ENCODE assay signal across 37 cellular contexts in genomic region chr6:129828229-129828628, GRCh38. TPM values are rescaled to one million over a fixed set of nuclear protein-coding genes. Genes with fewer than 3 reads are reported as not detected.
"Had no signal": no experiment of that assay in that cellular context is flagged by ENCODE, and none has a peak within 500 bp of the region (broad histone marks: within the 10 kb centered on the region; RNA-seq: fewer than 3 reads in every experiment).

No MANE protein-coding gene starts in this region.

- FAIRE-seq: bronchial epithelial cell had no signal

- H3K27ac ChIP-seq: WERI-Rb-1 had no signal

- H3K36me3 ChIP-seq: WERI-Rb-1 had no signal

- DNase-seq: activated CD4-positive, alpha-beta memory T cell treated with anti-CD3 and anti-CD28 coated beads, Interleukin-2, amount 10 ng/mL, durations not matched to agents 7 days and 5 days; activated CD4-positive, alpha-beta T cell treated with anti-CD3 and anti-CD28 coated beads for 1 hour; activated CD4-positive, alpha-beta T cell treated with anti-CD3 and anti-CD28 coated beads for 48 hours; activated CD4-positive, CD25-positive, alpha-beta regulatory T cell; activated CD8-positive, alpha-beta memory T cell treated with anti-CD3 and anti-CD28 coated beads for 24 hours; activated CD8-positive, alpha-beta memory T cell treated with anti-CD3 and anti-CD28 coated beads, Interleukin-2, amount 10 ng/mL, durations not matched to agents 7 days and 5 days; activated CD8-positive, alpha-beta memory T cell treated with anti-CD3 and anti-CD28 coated beads, Interleukin-2, amount 50 U/mL, for 48 hours; activated effector memory CD4-positive, alpha-beta T cell treated with Interleukin-2 at 50 U/mL for 16 hours; activated naive CD4-positive, alpha-beta T cell treated with anti-CD3 and anti-CD28 coated beads, Interleukin-2, amount 10 ng/mL, durations not matched to agents 7 days and 5 days; activated naive CD8-positive, alpha-beta T cell treated with anti-CD3 and anti-CD28 coated beads, Interleukin-2, amount 50 U/mL, for 24 hours; activated T-cell treated with anti-CD3 and anti-CD28 coated beads, Interleukin-2, amount 50 U/mL, for 48 hours; anterior cingulate cortex; caudate nucleus; cerebellar nuclear complex; Kasumi-1; MM.1S; MV-4-11; NCI-H1092; NCI-H1436 treated with DMSO at 0.1 percent for 48 hours; NCI-H1694 treated with DMSO at 0.1 percent for 48 hours; NCI-H2029 treated with DMSO at 0.1 percent for 48 hours; NCI-H2107; NCI-H2171; NCI-H510A; NCI-H526; NCI-H748 treated with DMSO at 0.1 percent for 48 hours; OCI-M1; RPMI8226; SIG-M5; SW 1271; T-helper 1 cell; T1000; WERI-Rb-1 had no signal

- ATAC-seq: activated CD8-positive, alpha-beta memory T cell treated with anti-CD3 and anti-CD28 coated beads, Interleukin-2, amount 10 ng/mL, durations not matched to agents 7 days and 5 days; activated naive CD8-positive, alpha-beta T cell treated with anti-CD3 and anti-CD28 coated beads, Interleukin-2, amount 50 U/mL, for 24 hours; Panc1 had no signal

RNA-seq across cellular contexts. Expression of gene TMEM244, which starts 32.9 kb away (rescaled TPM):
- total RNA-seq: bronchial epithelial cell; SK-MEL-5; T-helper 2 cell treated with Interferon-gamma antibody and Interleukin-4, amounts not matched to agents 100 ng/mL and 5 ng/mL, for 36 hours had no signal
